In genomic region chr15:85771276-85771675, GRCh38 we compare ENCODE assay signal across 20 cellular contexts. TPM values are rescaled to one million over a fixed set of nuclear protein-coding genes. Genes with fewer than 3 reads are reported as not detected.
DNase-seq lines count a peak whose midpoint lies in the region; ATAC-seq and TF ChIP-seq lines count a peak whose summit lies in the region.
"Had no signal": no experiment of that assay in that cellular context is flagged by ENCODE, and none has a peak within 500 bp of the region (broad histone marks: within the 10 kb centered on the region; RNA-seq: fewer than 3 reads in every experiment).

No MANE protein-coding gene starts in this region.

- H3K79me2 ChIP-seq in trophoblast cell (ENCODE audit: control insufficient read depth, insufficient read depth, low read length, poor library complexity) = peaks cover 6% of the 10 kb centered on the region

- H3K4me3 ChIP-seq in right cardiac atrium (ENCODE audit: low read length) (no peak overlapping the region), vagina (no peak overlapping the region), trophoblast cell (ENCODE audit: low read depth, low read length) (no peak overlapping the region)
- H3K4me3 ChIP-seq: GM23248, MG63 had no signal

- no peak overlapping the region for H2BK5ac ChIP-seq in trophoblast cell (ENCODE audit: low read depth, low read length, poor library complexity)

- no peak overlapping the region for H4K12ac ChIP-seq in trophoblast cell (ENCODE audit: low read depth, low read length)

- H3K4me2 ChIP-seq in trophoblast cell (ENCODE audit: low read length) = no peak overlapping the region

- no peak overlapping the region for H3K23ac ChIP-seq in trophoblast cell (ENCODE audit: low read length)

- no peak overlapping the region for H3K9ac ChIP-seq in trophoblast cell (ENCODE audit: low read length)

- H3K4me1 ChIP-seq in right cardiac atrium (ENCODE audit: control insufficient read depth, insufficient read depth, low read length) = peaks cover 12% of the 10 kb centered on the region
- peaks cover 42% of the 10 kb centered on the region for H3K4me1 ChIP-seq in vagina
- H3K4me1 ChIP-seq in trophoblast cell (ENCODE audit: control insufficient read depth in 1 of 2, insufficient read depth in 2 of 2, low read length in 2 of 2) = peaks cover 4 to 10% of the 10 kb centered on the region in 2 experiments

- H3K9me3 ChIP-seq in right cardiac atrium (ENCODE audit: control insufficient read depth, low read length) (no peaks in the 10 kb centered on the region), vagina (no peaks in the 10 kb centered on the region), trophoblast cell (ENCODE audit: insufficient read depth, low read depth, low read length) (peaks cover 2% of the 10 kb centered on the region)
- H3K9me3 ChIP-seq: MG63 had no signal

- DNase-seq in Right ventricle myocardium superior (no peak), cardiac septum (ENCODE audit: low spot score) (no peak), right cardiac atrium (peak in 1 of 3 donors; percentile 62), renal cortical epithelial cell (ENCODE audit: low read depth) (peak; percentile 56), vagina (ENCODE audit: extremely low spot score in 2 of 2) (no peak), trophoblast cell (no peak), DMS 273 treated with DMSO at 0.1 percent for 48 hours (lab: John Stamatoyannopoulos, UW) (no peak)
- DNase-seq: activated CD4-positive, alpha-beta memory T cell treated with anti-CD3 and anti-CD28 coated beads for 36 hours; activated T-cell treated with anti-CD3 and anti-CD28 coated beads, Interleukin-2, amount 50 U/mL, for 4 hours; DMS53; effector memory CD8-positive, alpha-beta T cell; MG63; natural killer cell; NCI-H1694 treated with DMSO at 0.1 percent for 48 hours; stimulated activated CD4-positive, alpha-beta T cell treated with anti-CD3 and anti-CD28 coated beads, Interleukin-1b, Interleukin-23, amount 100 ng/mL, for 48 hours; T-helper 1 cell; WERI-Rb-1 had no signal

- no peak overlapping the region for H3K4ac ChIP-seq in trophoblast cell (ENCODE audit: low read depth, low read length)

- H3K27me3 ChIP-seq in right cardiac atrium (ENCODE audit: control insufficient read depth, insufficient read depth) (no peaks in the 10 kb centered on the region), vagina (no peaks in the 10 kb centered on the region), trophoblast cell (ENCODE audit: insufficient read depth, low read length) (no peaks in the 10 kb centered on the region)
- H3K27me3 ChIP-seq: MG63 had no signal

- H3K27ac ChIP-seq in right cardiac atrium (ENCODE audit: low read length) = peak overlapping the region; percentile 65
- H3K27ac ChIP-seq in vagina = peak overlapping the region; percentile 72
- no peak overlapping the region for H3K27ac ChIP-seq in trophoblast cell (ENCODE audit: low read depth, low read length)
- H3K27ac ChIP-seq: C4-2B, GM23248, WERI-Rb-1 had no signal

- no peak overlapping the region for H4K8ac ChIP-seq in trophoblast cell (ENCODE audit: low read depth, low read length)

- no peak overlapping the region for H2AFZ ChIP-seq in trophoblast cell (ENCODE audit: insufficient read depth, low read length, poor library complexity)
- H2AFZ ChIP-seq: GM23248 had no signal

- H2AK5ac ChIP-seq in trophoblast cell (ENCODE audit: low read length) = no peak overlapping the region

- H3K18ac ChIP-seq in trophoblast cell (ENCODE audit: low read length) = no peak overlapping the region

- no peak overlapping the region for H4K91ac ChIP-seq in trophoblast cell (ENCODE audit: low read depth, low read length)

- intact Hi-C loops in Right ventricle myocardium superior (cut with DNase I) (no loop called here), cardiac septum (cut with DNase I) (no loop called here), right cardiac atrium (cut with DNase I) (no loop called here), vagina (cut with DNase I) (no loop called here)

- TF ChIP-seq POLR2A in vagina (IDR thresholded peaks at IDR 0.05) = no peak

- H3K36me3 ChIP-seq in vagina (no peaks in the 10 kb centered on the region), trophoblast cell (ENCODE audit: control insufficient read depth in 1 of 2, insufficient read depth in 2 of 2, low read length in 2 of 2) (peaks cover 16 to 17% of the 10 kb centered on the region in 2 experiments)
- H3K36me3 ChIP-seq: MG63 had no signal

- WGBS in right cardiac atrium = 60% methylated on average over 5 of the region's 5 CpGs
- no CpG with 5 or more reads among the region's 5 CpGs for WGBS in trophoblast cell (ENCODE audit: extremely low coverage, insufficient coverage, insufficient read length)

- peak; percentile 12 for ATAC-seq in Right ventricle myocardium superior (ENCODE audit: poor library complexity)
- ATAC-seq in right cardiac atrium = no peak
- ATAC-seq in HG03439 (IDR thresholded peaks at IDR 0.05; ENCODE audit: unreplicated experiment) = no peak
- ATAC-seq: activated T-cell treated with anti-CD3 and anti-CD28 coated beads, Interleukin-2, amount 50 U/mL, for 4 hours; effector memory CD8-positive, alpha-beta T cell; natural killer cell had no signal

- H3K14ac ChIP-seq in trophoblast cell (ENCODE audit: low read length) = no peak overlapping the region

- H3K79me1 ChIP-seq in trophoblast cell (ENCODE audit: low read length) = no peaks in the 10 kb centered on the region

- H2BK120ac ChIP-seq in trophoblast cell (ENCODE audit: insufficient read depth, low read length, poor library complexity) = no peak overlapping the region

- H2BK12ac ChIP-seq in trophoblast cell (ENCODE audit: low read length) = no peak overlapping the region

- TF ChIP-seq CTCF in vagina (IDR thresholded peaks at IDR 0.05) = no peak

RNA-seq across cellular contexts. Expression of gene KLHL25, which starts 23.4 kb away (rescaled TPM):
- total RNA-seq in Right ventricle myocardium superior (4.1 TPM), cardiac septum (5.1 TPM), right cardiac atrium (1 to 10 TPM; 3.4 to 6.6 (median 5.3) TPM), renal cortical epithelial cell (6.2 and 7.1 TPM in 2 replicates), vagina (9.6 TPM)
- 4.1 TPM for polyA plus RNA-seq in right cardiac atrium
- polyA plus RNA-seq in trophoblast cell (2013) = 3.9 and 4.1 TPM in 2 replicates
